Comparison of ENCODE assay signal across 17 cellular contexts in the genomic region with DNA sequence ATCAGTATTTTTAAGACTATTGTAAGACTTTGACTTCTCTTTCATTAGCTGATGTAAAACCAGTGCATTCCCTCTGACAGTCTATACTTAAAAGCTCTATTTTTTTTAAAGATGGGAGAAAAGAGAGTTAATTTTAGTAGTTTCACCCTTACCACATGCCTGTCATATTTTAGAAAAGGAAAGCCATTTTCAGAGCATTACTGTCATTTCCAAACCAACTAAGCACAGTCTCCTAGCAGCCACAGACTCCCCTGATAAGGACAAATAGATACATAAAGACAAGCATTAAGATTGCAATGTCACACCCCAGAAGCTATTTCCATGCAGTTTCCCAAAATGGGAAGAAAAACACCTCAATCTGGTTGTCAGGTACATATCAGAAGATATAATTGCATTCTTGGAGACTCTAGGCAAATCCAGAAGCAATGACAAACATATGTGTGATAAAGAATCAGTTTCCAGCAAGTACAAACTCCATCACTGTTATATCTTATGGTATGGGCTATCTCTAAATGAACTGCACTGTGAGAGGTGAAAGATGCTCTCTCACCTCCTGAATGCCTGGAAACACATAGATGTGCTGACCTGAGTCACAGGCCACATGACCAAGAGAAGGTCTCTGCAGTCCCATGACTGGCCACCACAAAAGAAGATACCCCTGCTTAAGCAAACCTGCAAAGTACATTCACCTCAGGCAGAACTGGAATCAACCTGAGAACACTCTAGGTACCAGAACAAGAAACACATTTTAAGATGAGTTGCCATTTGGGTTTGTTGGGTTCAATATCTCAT.
A peak's percentile ranks its signal among the peaks of the same experiment; 100 is the strongest.
DNase-seq lines count a peak whose midpoint lies in the region; ATAC-seq lines count a peak whose summit lies in the region.
"Had no signal": no experiment of that assay in that cellular context is flagged by ENCODE, and none has a peak within 500 bp of the region (broad histone marks: within the 10 kb centered on the region; RNA-seq: fewer than 3 reads in every experiment).

No MANE protein-coding gene starts in this region.

- DNase-seq in kidney tubule cell (ENCODE audit: low spot score) (peak; percentile 9), iPS-NIHi11 (ENCODE audit: low spot score) (no peak), DMS79 (lab: John Stamatoyannopoulos, UW) (no peak), cortex of kidney (lab: John Stamatoyannopoulos, UW) (no peak)
- DNase-seq in stimulated activated CD4-positive, alpha-beta T cell treated with anti-CD3 and anti-CD28 coated beads, Interleukin-4, amount 100 ng/mL, for 1 hour, result no peak
- DNase-seq: activated CD4-positive, alpha-beta T cell treated with anti-CD3 and anti-CD28 coated beads for 1 hour; activated T-cell treated with anti-CD3 and anti-CD28 coated beads, Interleukin-2, amount 50 U/mL, for 72 hours; CD4-positive, alpha-beta T cell; GM23248; mesenchymal stem cell; occipital lobe; OCI-M1; spleen; thyroid gland had no signal

- peak; percentile 83 for ATAC-seq in GM19023 (IDR thresholded peaks at IDR 0.05; ENCODE audit: unreplicated experiment)
- ATAC-seq in GM21717 (IDR thresholded peaks at IDR 0.05; ENCODE audit: unreplicated experiment), result peak; percentile 84
- peak; percentile 69 for ATAC-seq in HG03103 (IDR thresholded peaks at IDR 0.05; ENCODE audit: low read depth, unreplicated experiment)
